Comparison of ENCODE assay signal across 16 cellular contexts in the genomic region with DNA sequence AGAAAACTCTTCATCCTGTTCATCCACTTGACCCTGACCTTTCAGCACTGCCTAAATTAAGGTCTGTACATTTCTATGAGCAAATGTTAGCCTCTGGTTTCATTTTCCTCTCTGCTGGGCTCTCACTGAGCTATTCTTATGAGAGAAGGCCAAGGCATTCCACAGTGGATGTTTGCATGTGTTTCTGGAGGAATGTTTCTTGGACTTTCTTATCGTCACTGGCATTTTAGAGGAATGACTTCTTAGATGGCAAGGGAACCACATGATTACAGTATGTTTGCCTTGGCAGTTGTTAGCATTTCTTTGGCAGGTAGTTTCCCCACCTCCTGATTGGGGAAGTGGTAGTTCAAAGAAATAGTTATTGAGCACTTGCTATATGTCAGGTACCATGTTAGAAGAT.
A peak's percentile ranks its signal among the peaks of the same experiment; 100 is the strongest.
DNase-seq lines count a peak whose midpoint lies in the region; ATAC-seq, FAIRE-seq and TF ChIP-seq lines count a peak whose summit lies in the region.
"Had no signal": no experiment of that assay in that cellular context is flagged by ENCODE, and none has a peak within 500 bp of the region (broad histone marks: within the 10 kb centered on the region; RNA-seq: fewer than 3 reads in every experiment).

No MANE protein-coding gene starts in this region.

- H3K4me3 ChIP-seq in fibroblast of mammary gland (ENCODE audit: control insufficient read depth, low read depth, low read length) = no peak overlapping the region
- no peak overlapping the region for H3K4me3 ChIP-seq in kidney (ENCODE audit: low read length in 2 of 2)
- H3K4me3 ChIP-seq in tibial nerve = no peak overlapping the region

- no peaks in the 10 kb centered on the region for H3K36me3 ChIP-seq in kidney (ENCODE audit: control insufficient read depth in 1 of 2, insufficient read depth in 2 of 2, low read length in 2 of 2)
- no peaks in the 10 kb centered on the region for H3K36me3 ChIP-seq in tibial nerve

- no peak for TF ChIP-seq CTCF in AG09319 (IDR thresholded peaks at IDR 0.05; ENCODE audit: low read depth, low read length)
- no peak for TF ChIP-seq CTCF in fibroblast of mammary gland (conservative IDR thresholded peaks at IDR 0.05; ENCODE audit: control insufficient read depth, insufficient read depth, low read depth, low read length)
- TF ChIP-seq CTCF in kidney (IDR thresholded peaks at IDR 0.05; ENCODE audit: borderline replicate concordance, extremely low read depth, insufficient read depth) = no peak
- no peak for TF ChIP-seq CTCF in tibial nerve (IDR thresholded peaks at IDR 0.05)

- no peak for FAIRE-seq in kidney (lab: Jason Lieb, UNC)
- FAIRE-seq: TTC549 had no signal

- H3K9me3 ChIP-seq in kidney (ENCODE audit: control insufficient read depth in 1 of 2, low read length in 2 of 2) (no peaks in the 10 kb centered on the region), tibial nerve (no peaks in the 10 kb centered on the region)

- no peak for TF ChIP-seq EP300 in tibial nerve (IDR thresholded peaks at IDR 0.05)

- no peak overlapping the region for H3K9ac ChIP-seq in kidney (ENCODE audit: low read length in 2 of 2)

- H3K27ac ChIP-seq in kidney (ENCODE audit: low read depth in 2 of 2, low read length in 2 of 2) (no peak overlapping the region), tibial nerve (no peak overlapping the region)

- H3K4me1 ChIP-seq in kidney (ENCODE audit: control insufficient read depth in 1 of 2, insufficient read depth in 1 of 2, low read depth in 1 of 2, low read length in 2 of 2) = no peaks in the 10 kb centered on the region
- H3K4me1 ChIP-seq in tibial nerve = peaks cover 0 to 6% (median 0%) of the 10 kb centered on the region in 4 donors

- H3K27me3 ChIP-seq in tibial nerve = no peaks in the 10 kb centered on the region

- intact Hi-C loops in kidney (cut with DNase I) = no loop called here

- 17 to 26% methylated on average over 1 of the region's 1 CpG for WGBS in tibial nerve, 2 donors

- DNase-seq in AG09319 (ENCODE audit: extremely low read depth, low read depth) (peak; percentile 23), M059J (ENCODE audit: low read depth) (peak; percentile 47), fibroblast of mammary gland (ENCODE audit: low read depth) (peak; percentile 16), non-pigmented ciliary epithelial cell (ENCODE audit: low read depth) (peak; percentile 61), UCSD-AML1 (lab: John Stamatoyannopoulos, UW; ENCODE audit: unreplicated experiment) (no peak), kidney (no peak), tibial nerve (ENCODE audit: low spot score in 2 of 2) (no peak)
- DNase-seq: activated T-cell treated with anti-CD3 and anti-CD28 coated beads for 4 hours; CD8-positive, alpha-beta T cell; left cardiac atrium; NCI-H1436 treated with DMSO at 0.1 percent for 48 hours; NCI-H69; occipital lobe had no signal

- no peak for ATAC-seq in HG03095 (IDR thresholded peaks at IDR 0.05; ENCODE audit: unreplicated experiment)
- ATAC-seq: CD8-positive, alpha-beta T cell; left cardiac atrium; Right ventricle myocardium inferior had no signal

- no peak for TF ChIP-seq POLR2A in tibial nerve (IDR thresholded peaks at IDR 0.05)

Comparison
In these comparisons a context has a peak if more than half of its experiments do, and no peak if none do; other contexts are left out.
1. DNase-seq: peak in AG09319 (single experiment), M059J (single experiment), fibroblast of mammary gland (single experiment) and non-pigmented ciliary epithelial cell (single experiment); none in UCSD-AML1 (single experiment), kidney (single experiment) and tibial nerve (0 of 2).